Comparison of ENCODE assay signal across 8 cellular contexts in genomic region chr10:67790534-67791408, GRCh38. TPM values are rescaled to one million over a fixed set of nuclear protein-coding genes. Genes with fewer than 3 reads are reported as not detected.
DNase-seq lines count a peak whose midpoint lies in the region; ATAC-seq and TF ChIP-seq lines count a peak whose summit lies in the region.
"Had no signal": no experiment of that assay in that cellular context is flagged by ENCODE, and none has a peak within 500 bp of the region (broad histone marks: within the 10 kb centered on the region; RNA-seq: fewer than 3 reads in every experiment).

No MANE protein-coding gene starts in this region.

- no peak overlapping the region for H2BK5ac ChIP-seq in IMR-90 (ENCODE audit: low read depth, low read length, poor library complexity, severe bottlenecking)

- no peaks in the 10 kb centered on the region for H4K20me1 ChIP-seq in IMR-90 (ENCODE audit: insufficient read depth, low read length)

- peak overlapping the region; percentile 52 for H3K4me3 Mint-ChIP-seq in activated T-helper 17 cell treated with anti-CD3 and anti-CD28 coated beads, Interleukin-2, amount 50 U/mL, for 72 hours
- H3K4me3 Mint-ChIP-seq: memory B cell had no signal

- no peak overlapping the region for H2AK9ac ChIP-seq in IMR-90 (replicated peaks; ENCODE audit: low read depth, low read length, poor library complexity)

- TF ChIP-seq POLR2A in IMR-90 (IDR thresholded peaks at IDR 0.05; ENCODE audit: low read depth, low read length) (no peak), spleen (IDR thresholded peaks at IDR 0.05) (no peak)

- no TSS peak for BruUV-seq in IMR-90 (replicated peaks; lab: Mats Ljungman, UMichigan)

- TF ChIP-seq CTCF in IMR-90 (conservative IDR thresholded peaks at IDR 0.05; ENCODE audit: low read depth, low read length) (no peak), spleen (IDR thresholded peaks at IDR 0.05 in 8 of 11, conservative IDR thresholded peaks at IDR 0.05 in 3 of 11) (no peak)

- no peaks in the 10 kb centered on the region; the same call in 1 of the 2 replicates for H3K9me1 ChIP-seq in IMR-90 (ENCODE audit: insufficient read depth, low read length)

- H3K14ac ChIP-seq in IMR-90 (replicated peaks; ENCODE audit: low read depth, low read length), result no peak overlapping the region

- H3K36me3 Mint-ChIP-seq in activated T-helper 17 cell treated with anti-CD3 and anti-CD28 coated beads, Interleukin-2, amount 50 U/mL, for 72 hours (ENCODE audit: low read depth), result no peaks in the 10 kb centered on the region
- H3K36me3 Mint-ChIP-seq: memory B cell had no signal

- WGBS in IMR-90 (ENCODE audit: extremely low coverage in 2 of 2, insufficient read length in 1 of 2), 2 experiments, result no CpG with 5 or more reads among the region's 6 CpGs
- WGBS in spleen, 5 donors, result 51 to 75% (median 62%) methylated on average over 6 of the region's 6 CpGs

- H3K9me3 ChIP-seq in IMR-90 (ENCODE audit: control insufficient read depth, insufficient read depth, low read length) (no peaks in the 10 kb centered on the region), spleen (no peaks in the 10 kb centered on the region)

- H4K5ac ChIP-seq in IMR-90 (ENCODE audit: low read depth, low read length), result no peak overlapping the region; the same call in 1 of the 2 replicates

- no peak overlapping the region for H2AFZ ChIP-seq in IMR-90 (replicated peaks; ENCODE audit: low read length, poor library complexity)

- TF ChIP-seq RAD21 in IMR-90 (IDR thresholded peaks at IDR 0.05; ENCODE audit: low read length), result no peak

- H3K27me3 Mint-ChIP-seq in activated T-helper 17 cell treated with anti-CD3 and anti-CD28 coated beads, Interleukin-2, amount 50 U/mL, for 72 hours, result no peaks in the 10 kb centered on the region

- peaks cover 27% of the 10 kb centered on the region for H3K4me1 Mint-ChIP-seq in activated T-helper 17 cell treated with anti-CD3 and anti-CD28 coated beads, Interleukin-2, amount 50 U/mL, for 72 hours

- H3K18ac ChIP-seq in IMR-90 (ENCODE audit: low read depth, low read length), result no peak overlapping the region

- intact Hi-C loops in IMR-90 (cut with micrococcal nuclease) (no loop called here), spleen (cut with DNase I; ENCODE audit: low total_unique reads) (no loop called here)

- peak; percentile 58 for ATAC-seq in GM19351 (IDR thresholded peaks at IDR 0.05; ENCODE audit: unreplicated experiment)
- peak; percentile 11; the same call in 1 of the 2 replicates for ATAC-seq in IMR-90 (ENCODE audit: low read depth)
- peak; percentile 89 for ATAC-seq in activated T-helper 17 cell treated with anti-CD3 and anti-CD28 coated beads, Interleukin-2, amount 50 U/mL, for 72 hours (replicated peaks)

- CTCF ChIA-PET in IMR-90 (lab: Yijun Ruan, JAX), result no interaction called here

- H3K4me3 ChIP-seq in IMR-90 (ENCODE audit: insufficient read depth, low read depth, low read length) (no peak overlapping the region), skeletal muscle cell (ENCODE audit: low read depth, low read length) (no peak overlapping the region), spleen (no peak overlapping the region)

- in situ Hi-C loops in IMR-90 (cut with MboI; ENCODE audit: low sequenced_read_pairs), result no loop called here

- POLR2A ChIA-PET in IMR-90 (lab: Charles Lee; ENCODE audit: unreplicated experiment), result no interaction called here

- H3K36me3 ChIP-seq in IMR-90 (ENCODE audit: control insufficient read depth, insufficient read depth, low read length), result no peaks in the 10 kb centered on the region
- no peaks in the 10 kb centered on the region for H3K36me3 ChIP-seq in spleen

- H3K9ac ChIP-seq in IMR-90 (ENCODE audit: low read depth, low read length), result no peak overlapping the region

- H3K27ac ChIP-seq in IMR-90 (ENCODE audit: insufficient read depth, low read length) (no peak overlapping the region), spleen (no peak overlapping the region)

- no peak overlapping the region for H2BK15ac ChIP-seq in IMR-90 (ENCODE audit: low read depth, low read length)

- H3K4me1 ChIP-seq in IMR-90 (ENCODE audit: control insufficient read depth, insufficient read depth, low read length) (peaks cover 2% of the 10 kb centered on the region; the same call in 1 of the 2 replicates), spleen (peaks cover 0 to 15% (median 0%) of the 10 kb centered on the region in 6 donors)

- H3K23ac ChIP-seq in IMR-90 (ENCODE audit: low read depth, low read length), result no peak overlapping the region

- H3K27ac Mint-ChIP-seq in activated T-helper 17 cell treated with anti-CD3 and anti-CD28 coated beads, Interleukin-2, amount 50 U/mL, for 72 hours, result peak overlapping the region; percentile 89
- H3K27ac Mint-ChIP-seq: memory B cell had no signal

- H3K27me3 ChIP-seq in IMR-90 (ENCODE audit: control insufficient read depth, insufficient read depth, low read length) (peaks cover 6% of the 10 kb centered on the region), spleen (replicated peaks in 1 of 7) (no peaks in the 10 kb centered on the region)

- H3K4ac ChIP-seq in IMR-90 (ENCODE audit: low read depth, low read length), result no peak overlapping the region

- H2AK5ac ChIP-seq in IMR-90 (ENCODE audit: low read depth, low read length), result no peak overlapping the region

- H2BK120ac ChIP-seq in IMR-90 (ENCODE audit: low read depth, low read length), result no peak overlapping the region

- H4K8ac ChIP-seq in IMR-90 (ENCODE audit: low read depth in 2 of 2, low read length in 2 of 2), result peak overlapping the region in 1 of 2 experiments; percentile 50; a peak in 2 of 4 replicates

- H3K79me1 ChIP-seq in IMR-90 (ENCODE audit: low read depth in 1 of 2, low read length in 2 of 2), result no peaks in the 10 kb centered on the region

- dilution Hi-C loops in IMR-90 (cut with HindIII; ENCODE audit: low sequenced_read_pairs, unreplicated experiment), result no loop called here

- peak overlapping the region; percentile 8; the same call in 1 of the 2 replicates for H4K91ac ChIP-seq in IMR-90 (ENCODE audit: insufficient read depth, low read depth, low read length)

- no peaks in the 10 kb centered on the region for H3K9me3 Mint-ChIP-seq in activated T-helper 17 cell treated with anti-CD3 and anti-CD28 coated beads, Interleukin-2, amount 50 U/mL, for 72 hours
- H3K9me3 Mint-ChIP-seq: memory B cell had no signal

- no peak overlapping the region for H3K4me2 ChIP-seq in IMR-90 (ENCODE audit: low read depth, low read length)

- DNase-seq in IMR-90, result peak; percentile 29
- peak; percentile 30 for DNase-seq in skeletal muscle cell (ENCODE audit: low read depth)
- DNase-seq in cerebellar nuclear complex (lab: John Stamatoyannopoulos, UW), result no peak
- no peak for DNase-seq in spleen
- DNase-seq in amniotic stem cell (lab: John Stamatoyannopoulos, UW), result no peak

- no peak overlapping the region for H3K56ac ChIP-seq in IMR-90 (ENCODE audit: extremely low read depth, insufficient read depth, low read length)

- H2BK20ac ChIP-seq in IMR-90 (ENCODE audit: low read depth, low read length), result no peak overlapping the region

TF ChIP-seq in IMR-90, 13 proteins besides CTCF, POLR2A, EP300 and RAD21:
- peak; percentile 82 for TF ChIP-seq CEBPB (IDR thresholded peaks at IDR 0.05; ENCODE audit: low read depth, low read length)
- no peak for TF ChIP-seq SMC3 (IDR thresholded peaks at IDR 0.05; ENCODE audit: low read depth, low read length)

RNA-seq across cellular contexts. Expression of gene DNAJC12, which starts 47.2 kb away (rescaled TPM):
- total RNA-seq in IMR-90 (2012; rRNA removed) (1.7 and 2.3 TPM in 2 replicates), spleen (1 to 10 TPM in 3 of 7 donors, under 1 TPM in 3, not detected in 1; 0.43 to 2.0 (median 0.99) TPM)
- polyA plus RNA-seq in IMR-90 (2012; rRNA removed) (2.0 and 2.9 TPM in 2 replicates), spleen (under 1 TPM; 0.62 to 0.70 (median 0.64) TPM)
- 0.36 and 1.1 TPM in 2 replicates for polyA plus RNA-seq in IMR-90 (2012; cell fraction: cytosol; rRNA removed)
- polyA plus RNA-seq in IMR-90 (2012; cell fraction: nucleus; rRNA removed; ENCODE audit: low replicate concordance), result 0.05 and 1.1 TPM in 2 replicates
- total RNA-seq in activated T-helper 17 cell treated with anti-CD3 and anti-CD28 coated beads, Interleukin-2, amount 50 U/mL, for 72 hours, result 1 to 10 TPM; 2.6 to 3.7 TPM

Comparison
In these comparisons a context has a peak if more than half of its experiments do, and no peak if none do; other contexts are left out.
1. ATAC-seq: peak in every context shown above with its lines; median percentile 89 in activated T-helper 17 cell treated with anti-CD3 and anti-CD28 coated beads, Interleukin-2, amount 50 U/mL, for 72 hours; 58 in GM19351; 11 in IMR-90.
2. DNase-seq: peak in IMR-90 (single experiment) and skeletal muscle cell (single experiment); none in cerebellar nuclear complex (0 of 2), spleen (single experiment) and amniotic stem cell (single experiment).